In the genomic region with DNA sequence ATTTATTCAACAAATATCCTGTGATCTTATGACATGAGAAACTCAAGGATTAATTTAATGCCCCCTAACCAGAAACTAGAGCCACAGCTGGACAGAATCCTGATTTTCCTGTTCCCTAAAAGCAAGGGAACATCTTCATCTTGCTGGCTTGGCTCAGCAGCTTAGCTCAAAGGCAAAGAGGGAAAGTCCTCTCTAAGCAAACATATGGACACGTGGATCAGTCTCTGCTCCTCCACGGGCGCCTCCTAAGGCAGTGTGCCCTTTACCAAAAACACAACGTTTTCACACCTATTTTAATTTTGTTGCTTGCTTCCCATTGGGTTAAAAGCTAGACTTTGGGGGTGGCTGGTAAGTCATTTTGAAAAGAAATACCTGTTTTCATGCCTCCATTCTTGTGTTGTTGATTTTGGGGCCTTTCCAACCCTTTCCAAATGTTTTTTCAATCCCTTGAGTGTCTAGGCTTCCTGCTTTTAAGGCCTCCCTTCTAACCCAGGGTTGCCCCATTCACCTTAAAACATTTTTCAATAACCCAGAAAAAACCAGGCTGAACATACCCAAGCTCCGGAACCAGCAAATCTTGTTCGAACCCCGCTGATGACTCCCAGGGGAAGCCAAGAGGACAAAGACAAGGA, we compare ENCODE assay signal across 15 cellular contexts. TPM values are rescaled to one million over a fixed set of nuclear protein-coding genes. Genes with fewer than 3 reads are reported as not detected.
"Had no signal": no experiment of that assay in that cellular context is flagged by ENCODE, and none has a peak within 500 bp of the region (broad histone marks: within the 10 kb centered on the region; RNA-seq: fewer than 3 reads in every experiment).

No MANE protein-coding gene starts in this region.

- H3K4me3 ChIP-seq: colonic mucosa, mucosa of descending colon, prostate gland, right atrium auricular region, skin epidermis, suprapubic skin, transverse colon had no signal

- H3K36me3 ChIP-seq: brain microvascular endothelial cell, colonic mucosa, prostate gland, right atrium auricular region, suprapubic skin, transverse colon had no signal

- ATAC-seq: activated CD8-positive, alpha-beta T cell treated with anti-CD3 and anti-CD28 coated beads, Interleukin-2, amount 10 ng/mL, durations not matched to agents 7 days and 5 days had no signal

- H3K4me1 ChIP-seq: colonic mucosa, prostate gland, right atrium auricular region, suprapubic skin had no signal

- H3K27ac ChIP-seq: brain microvascular endothelial cell, colonic mucosa, prostate gland, right atrium auricular region, skin epidermis, suprapubic skin, transverse colon had no signal

- H3K9me3 ChIP-seq: colonic mucosa, mucosa of descending colon, prostate gland, right atrium auricular region, suprapubic skin, transverse colon had no signal

- DNase-seq: activated CD4-positive, alpha-beta T cell treated with anti-CD3 and anti-CD28 coated beads, Interleukin-2, amount 10 ng/mL, durations not matched to agents 7 days and 5 days; activated CD8-positive, alpha-beta T cell treated with anti-CD3 and anti-CD28 coated beads, Interleukin-2, amount 10 ng/mL, durations not matched to agents 7 days and 5 days; activated T-cell treated with anti-CD3 and anti-CD28 coated beads, Interleukin-2, amount 50 U/mL, for 24 hours; brain microvascular endothelial cell; naive B cell had no signal

- H3K27me3 ChIP-seq: brain microvascular endothelial cell, colonic mucosa, right atrium auricular region, suprapubic skin, transverse colon had no signal

RNA-seq across cellular contexts. Expression of a gene that starts 15.5 kb away (rescaled TPM):
- total RNA-seq: activated CD4-positive, alpha-beta T cell treated with anti-CD3 and anti-CD28 coated beads, Interleukin-2, amount 10 ng/mL, durations not matched to agents 7 days and 5 days; activated CD8-positive, alpha-beta T cell treated with anti-CD3 and anti-CD28 coated beads, Interleukin-2, amount 10 ng/mL, durations not matched to agents 7 days and 5 days; activated naive CD4-positive, alpha-beta T cell treated with anti-CD3 and anti-CD28 coated beads for 36 hours; activated T-helper 2 cell treated with anti-CD3 and anti-CD28 coated beads, Interferon-gamma antibody, Interleukin-2, Interleukin-4, amounts not matched to agents 10 μg/mL and 5 μg/mL and 100 μg/mL, durations not matched to agents 14 hours and 24 hours and 36 hours; epithelial cell of proximal tubule had no signal
